26 cellular contexts compared by ENCODE assay signal in the genomic region with DNA sequence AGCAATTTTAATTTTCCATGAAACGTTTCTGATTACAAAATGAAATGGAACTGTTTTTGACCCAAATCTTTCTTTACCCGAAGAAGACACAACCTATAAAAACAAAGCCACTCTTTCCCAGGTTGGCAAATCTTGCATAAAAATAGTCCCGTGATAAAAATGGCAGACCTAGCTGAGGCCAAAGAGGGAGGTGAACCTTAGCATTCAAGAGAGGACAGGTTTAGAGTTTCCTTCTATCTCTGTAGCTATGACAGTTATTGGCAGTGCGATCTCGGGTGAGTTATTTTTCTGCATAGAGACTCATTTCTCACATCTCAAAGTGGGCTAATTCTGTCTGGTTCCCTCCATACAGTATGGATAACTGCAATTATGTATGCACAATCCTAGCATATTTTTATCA.
"Had no signal": no experiment of that assay in that cellular context is flagged by ENCODE, and none has a peak within 500 bp of the region (broad histone marks: within the 10 kb centered on the region; RNA-seq: fewer than 3 reads in every experiment).

No MANE protein-coding gene starts in this region.

- H3K27ac ChIP-seq: breast epithelium, SJSA1, VCaP had no signal

- H3K4me1 Mint-ChIP-seq: activated CD4-positive, alpha-beta memory T cell treated with anti-CD3 and anti-CD28 coated beads, Interleukin-2, amount 10 ng/mL, durations not matched to agents 7 days and 5 days; activated CD4-positive, alpha-beta T cell treated with anti-CD3 and anti-CD28 coated beads for 36 hours; activated naive CD4-positive, alpha-beta T cell treated with anti-CD3 and anti-CD28 coated beads, Interleukin-2, amount 10 ng/mL, durations not matched to agents 7 days and 5 days; activated naive CD8-positive, alpha-beta T cell treated with anti-CD3 and anti-CD28 coated beads for 36 hours had no signal

- H3K27me3 ChIP-seq: breast epithelium, SJSA1 had no signal

- DNase-seq: activated CD4-positive, alpha-beta memory T cell treated with anti-CD3 and anti-CD28 coated beads, Interleukin-2, amount 10 ng/mL, durations not matched to agents 7 days and 5 days; activated CD4-positive, alpha-beta T cell treated with anti-CD3 and anti-CD28 coated beads for 36 hours; activated CD4-positive, alpha-beta T cell treated with anti-CD3 and anti-CD28 coated beads, Interleukin-2, amount 50 U/mL, for 1 hour; activated gamma-delta T cell treated with Interleukin-2 at 50 U/mL for 16 hours; activated naive CD4-positive, alpha-beta T cell treated with anti-CD3 and anti-CD28 coated beads, Interleukin-2, amount 10 ng/mL, durations not matched to agents 7 days and 5 days; activated naive CD8-positive, alpha-beta T cell treated with anti-CD3 and anti-CD28 coated beads for 36 hours; activated T-cell treated with anti-CD3 and anti-CD28 coated beads for 4 hours; activated T-cell treated with anti-CD3 and anti-CD28 coated beads, Interleukin-2, amount 50 U/mL, for 48 hours; anterior cingulate cortex; caudate nucleus; KG1; NCI-H1092; NCI-H1417 treated with DMSO at 0.1 percent for 48 hours; NCI-H1694; NCI-H2029; NCI-H345; NCI-H510A; NCI-H526 treated with DMSO at 0.1 percent for 48 hours; NCI-H82; PC-3; SHP77; T-helper 1 cell had no signal

- H3K4me3 Mint-ChIP-seq: activated CD4-positive, alpha-beta memory T cell treated with anti-CD3 and anti-CD28 coated beads, Interleukin-2, amount 10 ng/mL, durations not matched to agents 7 days and 5 days; activated CD4-positive, alpha-beta T cell treated with anti-CD3 and anti-CD28 coated beads for 36 hours; activated naive CD4-positive, alpha-beta T cell treated with anti-CD3 and anti-CD28 coated beads, Interleukin-2, amount 10 ng/mL, durations not matched to agents 7 days and 5 days; activated naive CD8-positive, alpha-beta T cell treated with anti-CD3 and anti-CD28 coated beads for 36 hours had no signal

- H3K36me3 ChIP-seq: breast epithelium, SJSA1 had no signal

- ATAC-seq: activated CD4-positive, alpha-beta T cell treated with anti-CD3 and anti-CD28 coated beads for 36 hours had no signal

- H3K36me3 Mint-ChIP-seq: activated naive CD4-positive, alpha-beta T cell treated with anti-CD3 and anti-CD28 coated beads, Interleukin-2, amount 10 ng/mL, durations not matched to agents 7 days and 5 days; activated naive CD8-positive, alpha-beta T cell treated with anti-CD3 and anti-CD28 coated beads for 36 hours had no signal

- H3K27me3 Mint-ChIP-seq: activated naive CD4-positive, alpha-beta T cell treated with anti-CD3 and anti-CD28 coated beads, Interleukin-2, amount 10 ng/mL, durations not matched to agents 7 days and 5 days; activated naive CD8-positive, alpha-beta T cell treated with anti-CD3 and anti-CD28 coated beads for 36 hours had no signal

- H3K4me3 ChIP-seq: breast epithelium, SJSA1 had no signal

- H3K27ac Mint-ChIP-seq: activated CD4-positive, alpha-beta memory T cell treated with anti-CD3 and anti-CD28 coated beads, Interleukin-2, amount 10 ng/mL, durations not matched to agents 7 days and 5 days; activated CD4-positive, alpha-beta T cell treated with anti-CD3 and anti-CD28 coated beads for 36 hours; activated naive CD4-positive, alpha-beta T cell treated with anti-CD3 and anti-CD28 coated beads, Interleukin-2, amount 10 ng/mL, durations not matched to agents 7 days and 5 days; activated naive CD8-positive, alpha-beta T cell treated with anti-CD3 and anti-CD28 coated beads for 36 hours; activated T-helper 2 cell treated with anti-CD3 and anti-CD28 coated beads, Interferon-gamma antibody, Interleukin-2, Interleukin-4, amounts not matched to agents 10 μg/mL and 5 μg/mL and 100 μg/mL, durations not matched to agents 14 hours and 24 hours and 36 hours had no signal

- H3K4me1 ChIP-seq: breast epithelium had no signal

- H3K9me3 Mint-ChIP-seq: activated naive CD4-positive, alpha-beta T cell treated with anti-CD3 and anti-CD28 coated beads, Interleukin-2, amount 10 ng/mL, durations not matched to agents 7 days and 5 days; activated naive CD8-positive, alpha-beta T cell treated with anti-CD3 and anti-CD28 coated beads for 36 hours; activated T-helper 2 cell treated with anti-CD3 and anti-CD28 coated beads, Interferon-gamma antibody, Interleukin-2, Interleukin-4, amounts not matched to agents 10 μg/mL and 5 μg/mL and 100 μg/mL, durations not matched to agents 14 hours and 24 hours and 36 hours had no signal

- H3K9me3 ChIP-seq: breast epithelium had no signal
